Comparison of ENCODE assay signal across 1 cellular context in the genomic region with DNA sequence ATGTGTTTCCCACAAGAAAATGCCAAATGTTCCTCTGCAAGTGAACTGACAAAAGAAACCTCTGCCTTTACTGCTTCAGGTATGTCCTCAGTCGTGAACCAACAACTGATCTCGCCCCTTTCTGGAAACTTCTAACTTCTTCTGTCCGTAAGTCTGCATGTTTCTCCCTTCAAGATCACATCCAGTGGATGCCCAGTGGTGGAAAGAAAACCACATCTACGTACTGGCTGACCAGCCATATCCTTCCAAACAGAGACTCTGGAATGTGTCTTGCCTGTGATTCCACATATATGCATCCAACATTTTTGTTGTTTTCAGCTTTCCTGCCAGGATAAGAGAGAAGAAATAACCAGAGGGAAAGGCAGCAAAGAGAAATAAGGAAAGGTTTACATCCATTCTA.
TF ChIP-seq lines count a peak whose summit lies in the region.

No MANE protein-coding gene starts in this region.

TF ChIP-seq in IMR-90, 13 proteins besides CTCF, POLR2A, EP300 and RAD21:
- TF ChIP-seq FOS (IDR thresholded peaks at IDR 0.05; ENCODE audit: low read depth, low read length) (no peak), RFX5 (IDR thresholded peaks at IDR 0.05; ENCODE audit: low read depth, low read length) (no peak), MAFK (IDR thresholded peaks at IDR 0.05; ENCODE audit: low read depth, low read length) (no peak), MXI1 (IDR thresholded peaks at IDR 0.05; ENCODE audit: borderline replicate concordance, low read depth, low read length) (no peak), NFE2L2 (IDR thresholded peaks at IDR 0.05; ENCODE audit: low read depth, low read length) (no peak), RCOR1 (IDR thresholded peaks at IDR 0.05; ENCODE audit: insufficient replicate concordance, low read length) (no peak)
